In genomic region chr5:115577741-115578140, GRCh38 we compare ENCODE assay signal across 1 cellular context.
TF ChIP-seq lines count a peak whose summit lies in the region.

No MANE protein-coding gene starts in this region.

TF ChIP-seq in GM12878, 131 proteins besides CTCF, POLR2A, EP300 and RAD21 (continued from another document and continues in another):
- no peak for TF ChIP-seq E2F8 (IDR thresholded peaks at IDR 0.05; ENCODE audit: low read depth, partially characterized antibody)
- TF ChIP-seq BCLAF1 (IDR thresholded peaks at IDR 0.05): no peak
- peak; percentile 94 for TF ChIP-seq JUNB (IDR thresholded peaks at IDR 0.05)
- TF ChIP-seq BHLHE40 (IDR thresholded peaks at IDR 0.05; ENCODE audit: borderline replicate concordance in 1 of 2, low read depth in 2 of 2, low read length in 1 of 2): no peak
- TF ChIP-seq SUPT20H (IDR thresholded peaks at IDR 0.05; ENCODE audit: borderline replicate concordance, control insufficient read depth, low read depth, low read length): no peak
- TF ChIP-seq DPF2 (IDR thresholded peaks at IDR 0.05): 0 out of 2 replicates have a peak, but pooled peaks have one; percentile 29
- no peak for TF ChIP-seq SIN3A (IDR thresholded peaks at IDR 0.05; ENCODE audit: low read depth, low read length)
- TF ChIP-seq CHD4 (IDR thresholded peaks at IDR 0.05): no peak
- no peak for TF ChIP-seq TCF7 (IDR thresholded peaks at IDR 0.05; ENCODE audit: borderline replicate concordance)
- no peak for TF ChIP-seq SKIL (IDR thresholded peaks at IDR 0.05; ENCODE audit: low read depth, poor library complexity, severe bottlenecking)
- no peak for TF ChIP-seq HCFC1 (IDR thresholded peaks at IDR 0.05; ENCODE audit: low read length)
- TF ChIP-seq HSF1 (IDR thresholded peaks at IDR 0.05; ENCODE audit: low read depth, low read length): no peak
- no peak; the same call in 1 of the 2 replicates for TF ChIP-seq BACH1 (IDR thresholded peaks at IDR 0.05; ENCODE audit: borderline replicate concordance)
- peak; percentile 70 for TF ChIP-seq RELA (IDR thresholded peaks at IDR 0.05; ENCODE audit: borderline replicate concordance, partially characterized antibody)
- TF ChIP-seq CREB1 (IDR thresholded peaks at IDR 0.05; ENCODE audit: low read depth): peak; percentile 24; the same call in 1 of the 2 replicates
- peak; percentile 82; the same call in 1 of the 2 replicates for TF ChIP-seq IRF4 (IDR thresholded peaks at IDR 0.05; ENCODE audit: low read depth, low read length)
- TF ChIP-seq POLR2AphosphoS5 (IDR thresholded peaks at IDR 0.05; ENCODE audit: low read length): no peak
- TF ChIP-seq ZZZ3 (IDR thresholded peaks at IDR 0.05; ENCODE audit: control insufficient read depth, insufficient read length, low read depth): no peak
- TF ChIP-seq ZBTB11 (CRISPR knock-in tag; IDR thresholded peaks at IDR 0.05): no peak
- peak; percentile 69; the same call in 1 of the 2 replicates for TF ChIP-seq ZBED1 (IDR thresholded peaks at IDR 0.05; ENCODE audit: borderline replicate concordance)
- no peak for TF ChIP-seq SREBF2 (IDR thresholded peaks at IDR 0.05; ENCODE audit: low read length)
- no peak for TF ChIP-seq POLR2AphosphoS2 (IDR thresholded peaks at IDR 0.05; ENCODE audit: low read depth, low read length)
- TF ChIP-seq MLLT1 (IDR thresholded peaks at IDR 0.05): no peak
- no peak for TF ChIP-seq PBX3 (IDR thresholded peaks at IDR 0.05; ENCODE audit: insufficient replicate concordance, low read depth, low read length)
- TF ChIP-seq GATAD2B (conservative IDR thresholded peaks at IDR 0.05; ENCODE audit: low read depth): no peak
- no peak for TF ChIP-seq HDAC6 (IDR thresholded peaks at IDR 0.05; ENCODE audit: unreplicated experiment)
- peak; percentile 26 to 75; a peak in 1 of 4 replicates for TF ChIP-seq IKZF2 (IDR thresholded peaks at IDR 0.05)
- TF ChIP-seq FOXK2 (IDR thresholded peaks at IDR 0.05): no peak
- peak; percentile 80 for TF ChIP-seq RUNX3 (IDR thresholded peaks at IDR 0.05; ENCODE audit: low read length)
- peak; percentile 69; the same call in 1 of the 2 replicates for TF ChIP-seq RELB (IDR thresholded peaks at IDR 0.05; ENCODE audit: low read depth)
- TF ChIP-seq SPI1 (IDR thresholded peaks at IDR 0.05; ENCODE audit: borderline replicate concordance, insufficient read depth, low read depth, low read length): no peak
- no peak for TF ChIP-seq IKZF1 (conservative IDR thresholded peaks at IDR 0.05)
- peak; percentile 57 for TF ChIP-seq MEF2B (IDR thresholded peaks at IDR 0.05; ENCODE audit: partially characterized antibody, poor library complexity, severe bottlenecking)
- no peak for TF ChIP-seq SRF (IDR thresholded peaks at IDR 0.05; ENCODE audit: low read depth in 2 of 2, low read length in 2 of 2)
- no peak for TF ChIP-seq ZBTB33 (IDR thresholded peaks at IDR 0.05)
- TF ChIP-seq RBBP5 (conservative IDR thresholded peaks at IDR 0.05): no peak
- TF ChIP-seq EGR1 (IDR thresholded peaks at IDR 0.05; ENCODE audit: borderline replicate concordance in 1 of 2, low read depth in 2 of 2, low read length in 2 of 2): no peak
- no peak for TF ChIP-seq EZH2 (IDR thresholded peaks at IDR 0.05; ENCODE audit: borderline replicate concordance, control insufficient read depth, low read depth, low read length)
- no peak for TF ChIP-seq CBX3 (IDR thresholded peaks at IDR 0.05; ENCODE audit: borderline replicate concordance, low read depth)
- TF ChIP-seq MEF2A (IDR thresholded peaks at IDR 0.05; ENCODE audit: insufficient read depth, low read depth, low read length): no peak
- no peak for TF ChIP-seq MXI1 (IDR thresholded peaks at IDR 0.05; ENCODE audit: low read depth, low read length)
- peak; percentile 47; the same call in 1 of the 2 replicates for TF ChIP-seq PAX5 (IDR thresholded peaks at IDR 0.05; ENCODE audit: borderline replicate concordance, low read depth, low read length)
- no peak for TF ChIP-seq YY1 (IDR thresholded peaks at IDR 0.05; ENCODE audit: low read depth, low read length)
- TF ChIP-seq TBL1XR1 (IDR thresholded peaks at IDR 0.05; ENCODE audit: low read depth, low read length): peak; percentile 60; the same call in 1 of the 2 replicates
- no peak for TF ChIP-seq NFXL1 (IDR thresholded peaks at IDR 0.05; ENCODE audit: borderline replicate concordance)
- no peak for TF ChIP-seq ESRRA (IDR thresholded peaks at IDR 0.05; ENCODE audit: low read length)
